ENCODE assay signal across 10 cellular contexts in the genomic region with DNA sequence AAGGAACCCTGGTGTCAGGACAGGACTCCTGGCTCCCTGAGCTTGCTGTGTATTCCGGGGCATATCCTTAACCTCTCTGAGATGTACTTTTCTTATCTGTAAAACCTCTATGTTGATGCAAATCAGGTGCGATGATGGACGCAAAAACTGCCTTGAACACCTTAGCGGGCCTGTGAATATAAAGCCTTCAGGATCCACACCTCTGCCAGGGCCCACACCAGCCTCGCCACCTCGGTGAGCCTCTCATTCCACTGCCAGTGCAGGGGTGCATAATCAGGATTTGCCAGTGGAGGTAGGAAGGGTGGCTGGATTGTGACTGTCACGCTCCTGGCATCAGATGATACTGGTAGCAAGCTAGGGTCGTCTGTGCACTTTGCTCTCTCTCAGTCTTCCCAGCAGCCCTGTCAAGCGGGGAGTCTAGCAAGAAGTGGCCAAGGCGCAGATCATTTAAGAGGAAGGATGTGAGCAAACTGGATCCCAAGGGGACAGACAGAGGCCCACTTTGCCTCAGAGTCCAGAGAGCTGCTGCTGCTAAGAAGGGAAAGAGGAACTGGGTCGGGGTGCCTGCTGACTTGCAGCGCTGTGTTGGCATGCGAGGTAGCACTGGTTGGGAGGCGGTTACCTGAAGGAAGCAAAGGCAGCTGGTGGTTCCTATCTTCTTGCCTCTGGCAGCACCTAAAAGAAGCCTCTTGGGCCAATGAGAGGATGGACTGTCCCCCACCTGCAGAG. TPM values are rescaled to one million over a fixed set of nuclear protein-coding genes. Genes with fewer than 3 reads are reported as not detected.
DNase-seq lines count a peak whose midpoint lies in the region; ATAC-seq and TF ChIP-seq lines count a peak whose summit lies in the region.
"Had no signal": no experiment of that assay in that cellular context is flagged by ENCODE, and none has a peak within 500 bp of the region (broad histone marks: within the 10 kb centered on the region; RNA-seq: fewer than 3 reads in every experiment).

No MANE protein-coding gene starts in this region.

- no peaks in the 10 kb centered on the region for H3K9me3 Mint-ChIP-seq in chondrocyte (ENCODE audit: low read depth)

- no peak for TF ChIP-seq CTCF in chondrocyte (IDR thresholded peaks at IDR 0.05)

- H3K4me1 Mint-ChIP-seq in chondrocyte (ENCODE audit: low read depth): peaks cover 48% of the 10 kb centered on the region

- H3K27ac Mint-ChIP-seq in chondrocyte (ENCODE audit: unreplicated experiment): no peak overlapping the region

- DNase-seq in Ammon's horn (ENCODE audit: low spot score) (peak; percentile 78), NOMO-1 treated with DMSO at 0.1 percent for 48 hours (lab: John Stamatoyannopoulos, UW; ENCODE audit: unreplicated experiment) (peak; percentile 96), NCI-H2171 (lab: John Stamatoyannopoulos, UW) (no peak), RKO (ENCODE audit: low spot score) (no peak), chondrocyte (ENCODE audit: low spot score) (no peak)
- DNase-seq: DMS 273 treated with DMSO at 0.1 percent for 48 hours, ovary had no signal

- no peaks in the 10 kb centered on the region for H3K36me3 Mint-ChIP-seq in chondrocyte (ENCODE audit: low read depth)

- no peaks in the 10 kb centered on the region for H3K27me3 Mint-ChIP-seq in chondrocyte (ENCODE audit: low read depth)

- no peak overlapping the region for H3K4me3 Mint-ChIP-seq in chondrocyte (ENCODE audit: unreplicated experiment)

- peak; percentile 37 for ATAC-seq in GM19468 (IDR thresholded peaks at IDR 0.05; ENCODE audit: extremely low read depth, unreplicated experiment)
- ATAC-seq in esophagus mucosa: peak; percentile 8
- no peak for ATAC-seq in HG03565 (IDR thresholded peaks at IDR 0.05; ENCODE audit: unreplicated experiment)

RNA-seq across cellular contexts. Expression of a gene that starts 27.9 kb away (rescaled TPM):
- total RNA-seq in esophagus mucosa (35.6 TPM), chondrocyte (19.0 to 27.2 TPM (median 23.2 TPM) in 3 replicates)

Comparison
In these comparisons a context has a peak if more than half of its experiments do, and no peak if none do; other contexts are left out.
1. DNase-seq: peak in Ammon's horn (single experiment) and NOMO-1 treated with DMSO at 0.1 percent for 48 hours (single experiment); none in NCI-H2171 (single experiment), RKO (single experiment) and chondrocyte (single experiment).